Comparison of ENCODE assay signal across 9 cellular contexts in genomic region chr1:41795205-41795762, GRCh38.
DNase-seq lines count a peak whose midpoint lies in the region; FAIRE-seq and TF ChIP-seq lines count a peak whose summit lies in the region.
"Had no signal": no experiment of that assay in that cellular context is flagged by ENCODE, and none has a peak within 500 bp of the region (broad histone marks: within the 10 kb centered on the region; RNA-seq: fewer than 3 reads in every experiment).

No MANE protein-coding gene starts in this region.

- H3K27me3 ChIP-seq in osteoblast (ENCODE audit: insufficient read depth, low read length), result no peaks in the 10 kb centered on the region

- no peak overlapping the region for H3K4me3 ChIP-seq in osteoblast (ENCODE audit: insufficient read depth, low read length)

- H3K36me3 ChIP-seq in osteoblast (ENCODE audit: insufficient read depth, low read length), result no peaks in the 10 kb centered on the region

- peak; percentile 56 for DNase-seq in GM03348 (ENCODE audit: low spot score)
- DNase-seq in NCI-H226, result peak; percentile 31
- peak; percentile 9 to 61 for DNase-seq in dermis microvascular lymphatic vessel endothelial cell (ENCODE audit: low read depth in 2 of 2)
- DNase-seq in osteoblast (ENCODE audit: insufficient read length, low spot score, missing footprints), result no peak
- DNase-seq in GM12892 (ENCODE audit: insufficient read length), result no peak
- no peak for DNase-seq in HK-2 (ENCODE audit: unreplicated experiment)
- no peak for DNase-seq in activated effector memory CD4-positive, alpha-beta T cell treated with Interleukin-2 at 50 U/mL for 16 hours
- DNase-seq: KG1; stimulated activated CD8-positive, alpha-beta memory T cell treated with anti-CD3 and anti-CD28 coated beads, Interleukin-4, amount 100 ng/mL, for 48 hours had no signal

- FAIRE-seq in GM12892 (lab: Jason Lieb, UNC), result no peak

- no peak overlapping the region for H3K4me2 ChIP-seq in osteoblast (ENCODE audit: insufficient read depth, low read length)

- H3K9me3 ChIP-seq in osteoblast (ENCODE audit: low read depth, low read length), result no peaks in the 10 kb centered on the region

- TF ChIP-seq POLR2A in GM12892 (IDR thresholded peaks at IDR 0.05; ENCODE audit: low read depth, low read length), result no peak

- H3K4me1 ChIP-seq in osteoblast (ENCODE audit: insufficient read depth, low read length), result peaks cover 3% of the 10 kb centered on the region

- no peaks in the 10 kb centered on the region for H4K20me1 ChIP-seq in osteoblast (ENCODE audit: insufficient read depth, low read length)

- H2AFZ ChIP-seq in osteoblast (ENCODE audit: low read length), result no peak overlapping the region

- no peak overlapping the region for H3K27ac ChIP-seq in osteoblast (ENCODE audit: low read depth, low read length)

- H3K79me2 ChIP-seq in osteoblast (ENCODE audit: insufficient read depth, low read length), result no peaks in the 10 kb centered on the region

- peak; percentile 63 for TF ChIP-seq CTCF in osteoblast (IDR thresholded peaks at IDR 0.05; ENCODE audit: extremely low read depth, low read depth, low read length)

Comparison
In these comparisons a context has a peak if more than half of its experiments do, and no peak if none do; other contexts are left out.
1. DNase-seq: peak in GM03348 (single experiment), NCI-H226 (single experiment) and dermis microvascular lymphatic vessel endothelial cell (2 of 2); none in osteoblast (single experiment), GM12892 (single experiment), HK-2 (single experiment) and activated effector memory CD4-positive, alpha-beta T cell treated with Interleukin-2 at 50 U/mL for 16 hours (single experiment).